ENCODE assay signal across 29 cellular contexts in the genomic region with DNA sequence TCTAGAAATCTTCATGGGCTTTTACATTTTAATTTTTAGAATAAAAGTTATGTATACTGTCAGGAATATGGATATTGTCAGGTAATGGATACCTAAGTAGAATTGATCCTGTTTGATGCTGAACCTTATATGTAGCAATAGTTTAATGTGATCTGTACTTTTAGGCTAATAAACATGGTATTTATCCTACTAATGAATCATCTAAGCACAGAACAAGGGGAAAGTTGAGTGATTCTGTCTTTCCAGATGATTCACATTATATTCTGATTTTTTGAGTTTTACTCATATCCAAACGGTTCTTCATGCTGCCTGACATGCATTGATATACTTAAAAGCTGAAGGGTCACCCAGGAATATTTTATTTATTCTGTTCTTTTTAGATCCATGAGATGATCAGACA. TPM values are rescaled to one million over a fixed set of nuclear protein-coding genes. Genes with fewer than 3 reads are reported as not detected.
"Had no signal": no experiment of that assay in that cellular context is flagged by ENCODE, and none has a peak within 500 bp of the region (broad histone marks: within the 10 kb centered on the region; RNA-seq: fewer than 3 reads in every experiment).

No MANE protein-coding gene starts in this region.

- DNase-seq: activated CD4-positive, alpha-beta T cell treated with anti-CD3 and anti-CD28 coated beads for 1 hour; activated CD4-positive, alpha-beta T cell treated with anti-CD3 and anti-CD28 coated beads, Interleukin-2, amount 50 U/mL, for 4 hours; activated effector memory CD4-positive, alpha-beta T cell treated with anti-CD3 and anti-CD28 coated beads, Interleukin-2, amount 50 U/mL, for 16 hours; activated naive CD4-positive, alpha-beta T cell treated with anti-CD3 and anti-CD28 coated beads, Interleukin-2, amount 10 ng/mL, durations not matched to agents 7 days and 5 days; activated T-cell treated with anti-CD3 and anti-CD28 coated beads, Interleukin-2, amount 50 U/mL, for 72 hours; effector CD8-positive, alpha-beta T cell; head of caudate nucleus; hypothalamus; left colon; ovary; stimulated activated CD4-positive, alpha-beta T cell treated with anti-CD3 and anti-CD28 coated beads, Interleukin-2, amount 100 ng/mL, for 48 hours; stimulated activated CD8-positive, alpha-beta memory T cell treated with anti-CD3 and anti-CD28 coated beads, Interleukin-4, amount 100 ng/mL, for 48 hours; stimulated activated naive B cell treated with anti-CD40 and anti-IgM and Interleukin-4, amounts not matched to agents 10 μg/mL and 1 μg/mL and 100 μg/mL, for 72 hours; substantia nigra; T-cell; thyroid gland had no signal

- H3K36me3 ChIP-seq: gastroesophageal sphincter, ovary, prostate gland, thyroid gland had no signal

- H3K27ac Mint-ChIP-seq: activated naive CD4-positive, alpha-beta T cell treated with anti-CD3 and anti-CD28 coated beads, Interleukin-2, amount 10 ng/mL, durations not matched to agents 7 days and 5 days; activated T-cell treated with anti-CD3 and anti-CD28 coated beads, Interleukin-2, amount 50 U/mL, for 72 hours; dendritic cell treated with granulocyte-macrophage colony-stimulating factor and Interleukin-4, amounts not matched to agents 40 ng/mL and 50 ng/mL, for 4 days; memory B cell; nephron; stimulated activated naive B cell treated with anti-CD40 and anti-IgM and Interleukin-4, amounts not matched to agents 10 μg/mL and 1 μg/mL and 100 μg/mL, for 72 hours; T-cell; T-helper 2 cell treated with Interferon-gamma antibody and Interleukin-4, amounts not matched to agents 5 μg/mL and 100 μg/mL, for 36 hours had no signal

- H3K4me3 Mint-ChIP-seq: activated naive CD4-positive, alpha-beta T cell treated with anti-CD3 and anti-CD28 coated beads, Interleukin-2, amount 10 ng/mL, durations not matched to agents 7 days and 5 days; activated T-cell treated with anti-CD3 and anti-CD28 coated beads, Interleukin-2, amount 50 U/mL, for 72 hours; dendritic cell treated with granulocyte-macrophage colony-stimulating factor and Interleukin-4, amounts not matched to agents 40 ng/mL and 50 ng/mL, for 4 days; memory B cell; nephron; stimulated activated naive B cell treated with anti-CD40 and anti-IgM and Interleukin-4, amounts not matched to agents 10 μg/mL and 1 μg/mL and 100 μg/mL, for 72 hours; T-cell; T-helper 2 cell treated with Interferon-gamma antibody and Interleukin-4, amounts not matched to agents 5 μg/mL and 100 μg/mL, for 36 hours had no signal

- H3K9me3 Mint-ChIP-seq: activated naive CD4-positive, alpha-beta T cell treated with anti-CD3 and anti-CD28 coated beads, Interleukin-2, amount 10 ng/mL, durations not matched to agents 7 days and 5 days; activated T-cell treated with anti-CD3 and anti-CD28 coated beads, Interleukin-2, amount 50 U/mL, for 72 hours; dendritic cell treated with granulocyte-macrophage colony-stimulating factor and Interleukin-4, amounts not matched to agents 40 ng/mL and 50 ng/mL, for 4 days; memory B cell; nephron; stimulated activated naive B cell treated with anti-CD40 and anti-IgM and Interleukin-4, amounts not matched to agents 10 μg/mL and 1 μg/mL and 100 μg/mL, for 72 hours; T-cell; T-helper 2 cell treated with Interferon-gamma antibody and Interleukin-4, amounts not matched to agents 5 μg/mL and 100 μg/mL, for 36 hours had no signal

- H3K27me3 Mint-ChIP-seq: activated naive CD4-positive, alpha-beta T cell treated with anti-CD3 and anti-CD28 coated beads, Interleukin-2, amount 10 ng/mL, durations not matched to agents 7 days and 5 days; dendritic cell treated with granulocyte-macrophage colony-stimulating factor and Interleukin-4, amounts not matched to agents 40 ng/mL and 50 ng/mL, for 4 days; memory B cell; stimulated activated naive B cell treated with anti-CD40 and anti-IgM and Interleukin-4, amounts not matched to agents 10 μg/mL and 1 μg/mL and 100 μg/mL, for 72 hours; T-cell had no signal

- ATAC-seq: activated T-cell treated with anti-CD3 and anti-CD28 coated beads, Interleukin-2, amount 50 U/mL, for 72 hours; gastroesophageal sphincter; left colon; stimulated activated naive B cell treated with anti-CD40 and anti-IgM and Interleukin-4, amounts not matched to agents 10 μg/mL and 1 μg/mL and 100 μg/mL, for 72 hours; T-cell had no signal

- H3K4me1 ChIP-seq: gastroesophageal sphincter, prostate gland, thyroid gland had no signal

- H3K4me1 Mint-ChIP-seq: activated naive CD4-positive, alpha-beta T cell treated with anti-CD3 and anti-CD28 coated beads, Interleukin-2, amount 10 ng/mL, durations not matched to agents 7 days and 5 days; memory B cell; nephron; stimulated activated naive B cell treated with anti-CD40 and anti-IgM and Interleukin-4, amounts not matched to agents 10 μg/mL and 1 μg/mL and 100 μg/mL, for 72 hours; T-cell had no signal

- H3K9me3 ChIP-seq: gastroesophageal sphincter, neutrophil, ovary, prostate gland, thyroid gland had no signal

- H3K27me3 ChIP-seq: cardiac muscle cell, gastroesophageal sphincter, neutrophil, ovary, thyroid gland had no signal

- H3K4me3 ChIP-seq: cardiac muscle cell, gastroesophageal sphincter, ovary, prostate gland, thyroid gland had no signal

RNA-seq across cellular contexts. Expression of a gene that starts 56.9 kb away (rescaled TPM):
- total RNA-seq: cardiac muscle cell, chondrocyte, left colon, lower leg skin, mononuclear cell, myocyte, ovary, prostate gland, T-cell, thyroid gland, ureter had no signal
